13 cellular contexts compared by ENCODE assay signal in the genomic region with DNA sequence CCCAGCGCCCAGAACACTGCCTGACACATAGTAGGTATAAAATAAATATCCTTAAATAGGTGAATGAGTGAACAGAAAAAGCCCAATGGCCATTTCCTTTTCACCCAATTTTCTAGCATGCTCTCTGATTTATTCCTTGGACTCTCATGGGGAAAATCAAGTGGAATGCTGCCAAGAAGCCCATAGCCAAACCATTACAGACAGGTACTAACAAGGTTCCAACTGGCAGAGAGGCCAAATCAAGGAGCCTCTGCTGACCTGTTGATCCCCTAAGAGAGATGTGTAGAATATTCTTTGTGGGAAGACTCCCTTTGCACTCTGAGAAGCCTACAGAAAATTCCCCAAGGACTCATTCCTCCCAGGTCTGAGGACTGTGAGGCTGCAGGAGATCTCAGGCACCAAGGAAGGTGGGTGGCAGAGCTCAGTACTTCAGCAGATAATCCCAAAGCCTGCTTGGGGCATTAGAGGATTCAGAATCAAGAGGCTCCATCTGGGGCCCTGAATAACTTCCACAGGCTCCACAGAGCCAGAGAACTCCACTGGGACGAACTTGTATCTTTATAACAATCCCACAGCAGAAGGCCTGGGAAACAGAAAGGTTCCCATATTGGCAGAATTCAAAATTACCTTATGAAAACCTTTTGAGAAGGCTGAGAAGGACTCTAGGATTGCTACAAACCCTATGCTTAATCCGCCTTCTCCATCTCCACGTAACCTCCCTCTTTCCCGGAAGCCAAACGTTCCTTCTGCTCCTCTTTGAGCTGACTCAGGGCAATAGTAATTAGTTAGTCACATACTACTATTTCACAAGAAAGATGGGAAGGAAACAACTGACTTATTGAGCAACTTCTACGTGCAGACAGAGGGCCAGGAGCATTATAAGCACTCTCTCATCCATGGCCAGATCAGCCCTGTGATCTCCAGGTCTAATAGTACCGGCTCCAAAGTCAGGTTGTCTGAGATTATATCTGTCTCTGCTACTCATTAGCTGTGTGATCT. TPM values are rescaled to one million over a fixed set of nuclear protein-coding genes. Genes with fewer than 3 reads are reported as not detected.
DNase-seq lines count a peak whose midpoint lies in the region; ATAC-seq, FAIRE-seq and TF ChIP-seq lines count a peak whose summit lies in the region.
"Had no signal": no experiment of that assay in that cellular context is flagged by ENCODE, and none has a peak within 500 bp of the region (broad histone marks: within the 10 kb centered on the region; RNA-seq: fewer than 3 reads in every experiment).

No MANE protein-coding gene starts in this region.

- TF ChIP-seq CTCF in RWPE1 (conservative IDR thresholded peaks at IDR 0.05; ENCODE audit: low read depth) (no peak), mesothelial cell of epicardium (IDR thresholded peaks at IDR 0.05; ENCODE audit: unreplicated experiment) (no peak)

- peaks cover 44% of the 10 kb centered on the region for H3K4me1 Mint-ChIP-seq in mesothelial cell of epicardium
- H3K4me1 Mint-ChIP-seq: stimulated activated effector memory CD8-positive, alpha-beta T cell treated with anti-CD3 and anti-CD28 coated beads, Interleukin-12 subunit alpha, Interleukin-12 subunit beta, amount 100 ng/mL, for 72 hours had no signal

- peaks cover 25% of the 10 kb centered on the region for H3K36me3 Mint-ChIP-seq in mesothelial cell of epicardium
- H3K36me3 Mint-ChIP-seq: stimulated activated effector memory CD8-positive, alpha-beta T cell treated with anti-CD3 and anti-CD28 coated beads, Interleukin-12 subunit alpha, Interleukin-12 subunit beta, amount 100 ng/mL, for 72 hours had no signal

- H3K27ac ChIP-seq in RWPE1 = peak overlapping the region; percentile 71
- H3K27ac ChIP-seq: HL-60 had no signal

- H3K4me3 Mint-ChIP-seq in mesothelial cell of epicardium = no peak overlapping the region
- H3K4me3 Mint-ChIP-seq: stimulated activated effector memory CD8-positive, alpha-beta T cell treated with anti-CD3 and anti-CD28 coated beads, Interleukin-12 subunit alpha, Interleukin-12 subunit beta, amount 100 ng/mL, for 72 hours had no signal

- peak; percentile 69 for FAIRE-seq in H54 (lab: Jason Lieb, UNC)

- no peak for ATAC-seq in HG02852 (IDR thresholded peaks at IDR 0.05; ENCODE audit: unreplicated experiment)
- ATAC-seq in HG02642 (IDR thresholded peaks at IDR 0.05; ENCODE audit: poor library complexity, unreplicated experiment) = no peak
- ATAC-seq: stimulated activated effector memory CD8-positive, alpha-beta T cell treated with anti-CD3 and anti-CD28 coated beads, Interleukin-12 subunit alpha, Interleukin-12 subunit beta, amount 100 ng/mL, for 72 hours had no signal

- DNase-seq in H54 (ENCODE audit: insufficient read length, low spot score) (peak; percentile 29), RWPE1 (ENCODE audit: low spot score) (peak; percentile 54), fibroblast of peridontal ligament (ENCODE audit: extremely low read depth) (peak; percentile 89), stromal cell of bone marrow (ENCODE audit: low read depth) (peak; percentile 82), mesothelial cell of epicardium (ENCODE audit: low spot score in 2 of 2, unreplicated experiment in 2 of 2) (no peak), DMS53 (lab: John Stamatoyannopoulos, UW) (no peak)
- DNase-seq: aorta, heart left ventricle, NCI-H187 treated with DMSO at 0.1 percent for 48 hours had no signal

- no peak for TF ChIP-seq POLR2A in H54 (IDR thresholded peaks at IDR 0.05; ENCODE audit: low read depth, low read length)

- H3K27ac Mint-ChIP-seq in mesothelial cell of epicardium = no peak overlapping the region
- H3K27ac Mint-ChIP-seq: stimulated activated effector memory CD8-positive, alpha-beta T cell treated with anti-CD3 and anti-CD28 coated beads, Interleukin-12 subunit alpha, Interleukin-12 subunit beta, amount 100 ng/mL, for 72 hours had no signal

- CTCF ChIA-PET in RWPE1 (lab: Yijun Ruan, JAX) = no interaction called here

- POLR2A ChIA-PET in RWPE1 (lab: Yijun Ruan, JAX; ENCODE audit: low non-redundant PET) = no interaction called here

- H3K27me3 Mint-ChIP-seq in mesothelial cell of epicardium (ENCODE audit: low read depth) = no peaks in the 10 kb centered on the region

- H3K9me3 Mint-ChIP-seq in mesothelial cell of epicardium = peaks cover 16% of the 10 kb centered on the region

RNA-seq across cellular contexts. Expression of a gene that starts 34.5 kb away (rescaled TPM):
- 41.3 to 46.2 TPM (median 43.2 TPM) in 3 replicates for total RNA-seq in mesothelial cell of epicardium

Comparison
In these comparisons a context has a peak if more than half of its experiments do, and no peak if none do; other contexts are left out.
1. DNase-seq: peak in H54 (single experiment), RWPE1 (single experiment), fibroblast of peridontal ligament (single experiment) and stromal cell of bone marrow (single experiment); none in mesothelial cell of epicardium (0 of 2) and DMS53 (single experiment).